Comparison of ENCODE assay signal across 10 cellular contexts in genomic region chr10:117360994-117361667, GRCh38. TPM values are rescaled to one million over a fixed set of nuclear protein-coding genes. Genes with fewer than 3 reads are reported as not detected.
DNase-seq lines count a peak whose midpoint lies in the region; ATAC-seq and TF ChIP-seq lines count a peak whose summit lies in the region.
"Had no signal": no experiment of that assay in that cellular context is flagged by ENCODE, and none has a peak within 500 bp of the region (broad histone marks: within the 10 kb centered on the region; RNA-seq: fewer than 3 reads in every experiment).

No MANE protein-coding gene starts in this region.

- H2AFZ ChIP-seq in PC-3 (ENCODE audit: low read length), result no peak overlapping the region

- no peak for TF ChIP-seq CTCF in HFFc6 (IDR thresholded peaks at IDR 0.05)
- no peak for TF ChIP-seq CTCF in PC-3 (conservative IDR thresholded peaks at IDR 0.05; ENCODE audit: low read depth, low read length)

- H3K36me3 Mint-ChIP-seq in HFFc6 (ENCODE audit: low read depth), result no peaks in the 10 kb centered on the region
- H3K36me3 Mint-ChIP-seq: activated CD4-positive, alpha-beta memory T cell treated with anti-CD3 and anti-CD28 coated beads for 36 hours had no signal

- no peak overlapping the region for H3K27ac Mint-ChIP-seq in HFFc6
- H3K27ac Mint-ChIP-seq: activated CD4-positive, alpha-beta memory T cell treated with anti-CD3 and anti-CD28 coated beads for 36 hours had no signal

- intact Hi-C loops in PC-3 (cut with micrococcal nuclease), result no loop called here
- intact Hi-C loops in left colon (cut with DNase I, micrococcal nuclease), result no loop called here

- H4K20me1 ChIP-seq in PC-3 (ENCODE audit: low read length), result peaks cover 4% of the 10 kb centered on the region; the same call in 1 of the 2 replicates

- peak overlapping the region; percentile 3; the same call in 1 of the 2 replicates for H3K27ac ChIP-seq in PC-3 (ENCODE audit: low read length)

- no peak overlapping the region for H3K9ac ChIP-seq in PC-3 (ENCODE audit: low read length)

- H3K27me3 Mint-ChIP-seq in HFFc6 (ENCODE audit: insufficient read depth), result no peaks in the 10 kb centered on the region
- H3K27me3 Mint-ChIP-seq: activated CD4-positive, alpha-beta memory T cell treated with anti-CD3 and anti-CD28 coated beads for 36 hours had no signal

- no peaks in the 10 kb centered on the region for H3K9me3 ChIP-seq in PC-3 (ENCODE audit: low read length)

- DNase-seq in HFFc6 (no peak), PC-3 (peak; percentile 23), left colon (no peak), NCI-H187 (lab: John Stamatoyannopoulos, UW) (no peak), AG08396 (ENCODE audit: low spot score) (no peak), NCI-H2029 treated with DMSO at 0.1 percent for 48 hours (lab: John Stamatoyannopoulos, UW) (no peak), T-helper 2 cell (no peak)
- DNase-seq: activated CD4-positive, alpha-beta memory T cell treated with anti-CD3 and anti-CD28 coated beads for 36 hours; central memory CD4-positive, alpha-beta T cell had no signal

- H3K9me3 Mint-ChIP-seq in HFFc6, result no peaks in the 10 kb centered on the region
- H3K9me3 Mint-ChIP-seq: activated CD4-positive, alpha-beta memory T cell treated with anti-CD3 and anti-CD28 coated beads for 36 hours had no signal

- peaks cover 61% of the 10 kb centered on the region for H3K4me1 Mint-ChIP-seq in HFFc6 (ENCODE audit: low read depth)

- H3K36me3 ChIP-seq in PC-3 (ENCODE audit: low read depth, low read length), result no peaks in the 10 kb centered on the region

- peaks cover 5% of the 10 kb centered on the region for H3F3A ChIP-seq in PC-3 (ENCODE audit: low read length, unreplicated experiment)

- POLR2A ChIA-PET in PC-3 (lab: Charles Lee; ENCODE audit: unreplicated experiment), result no interaction called here

- H3K4me2 ChIP-seq in PC-3 (ENCODE audit: low read length), result peak overlapping the region; percentile 48

- peak overlapping the region; percentile 45; the same call in 1 of the 2 replicates for H3K4me3 Mint-ChIP-seq in HFFc6
- H3K4me3 Mint-ChIP-seq: activated CD4-positive, alpha-beta memory T cell treated with anti-CD3 and anti-CD28 coated beads for 36 hours had no signal

- no peaks in the 10 kb centered on the region for H3K9me2 ChIP-seq in PC-3 (replicated peaks; ENCODE audit: low read length)

- no peaks in the 10 kb centered on the region for H3K27me3 ChIP-seq in PC-3 (ENCODE audit: low read length)

- H3K4me3 ChIP-seq in PC-3 (ENCODE audit: low read length), result no peak overlapping the region

- peaks cover 97% of the 10 kb centered on the region for H3K79me2 ChIP-seq in PC-3 (ENCODE audit: low read length)

- ATAC-seq in GM18517 (IDR thresholded peaks at IDR 0.05; ENCODE audit: unreplicated experiment) (peak; percentile 56), PC-3 (no peak), left colon (peak; percentile 75)

- H3K4me1 ChIP-seq in PC-3 (ENCODE audit: insufficient read depth, low read length), result peaks cover 66% of the 10 kb centered on the region

- no TSS peak for BruUV-seq in PC-3 (replicated peaks; lab: Mats Ljungman, UMichigan)

- CTCF ChIA-PET in PC-3 (lab: Charles Lee), result no interaction called here

RNA-seq across cellular contexts. Expression of gene PDZD8, which starts 14.1 kb away (rescaled TPM):
- 10 to 100 TPM; 29.9 to 32.5 (median 31.5) TPM for total RNA-seq in HFFc6 (2021; fragmentation: NEBNext Ultra II Directional; extraction: Animal tissue kit (Norgen Biotek cat#: 25700))
- 13.6 and 14.7 TPM in 2 replicates for total RNA-seq in PC-3 (2014; rRNA removed)
- 10 to 100 TPM; 61.3 to 78.5 TPM for total RNA-seq in left colon
